10 cellular contexts compared by ENCODE assay signal in the genomic region with DNA sequence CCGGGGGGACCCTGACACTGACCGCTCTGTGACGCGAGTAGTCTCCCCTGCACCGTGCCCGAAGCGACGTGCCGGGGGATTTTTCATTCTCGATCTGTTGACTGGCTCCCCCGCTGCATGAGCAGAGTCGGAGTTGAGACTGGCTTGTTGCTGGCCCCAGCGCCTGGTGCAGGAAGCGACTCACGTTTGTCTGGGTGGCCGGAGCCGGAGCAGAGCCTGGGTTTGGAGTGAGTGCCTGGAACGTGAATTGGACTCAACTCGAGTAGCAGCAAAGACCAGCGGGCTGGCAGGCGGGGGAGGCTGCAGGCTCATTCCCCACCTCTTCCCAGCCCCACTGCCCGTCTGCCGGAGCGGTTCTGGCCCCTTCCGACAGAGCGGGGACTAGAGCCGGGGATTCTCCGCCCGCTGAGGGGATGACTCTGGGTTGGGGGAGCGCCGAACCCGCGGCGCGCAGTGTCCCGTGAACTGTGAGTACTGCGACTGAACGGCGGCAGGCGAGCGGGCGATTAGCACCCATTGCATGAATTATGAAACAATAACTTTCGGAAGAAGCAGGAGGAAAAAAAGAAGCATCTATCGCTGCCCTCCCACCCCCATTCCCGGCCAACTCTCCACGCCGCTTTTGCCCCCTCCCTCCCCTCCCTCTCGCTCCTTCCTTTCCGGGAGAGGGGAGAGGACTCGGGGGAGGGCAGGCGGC. TPM values are rescaled to one million over a fixed set of nuclear protein-coding genes. Genes with fewer than 3 reads are reported as not detected.
DNase-seq lines count a peak whose midpoint lies in the region; FAIRE-seq and TF ChIP-seq lines count a peak whose summit lies in the region.
"Had no signal": no experiment of that assay in that cellular context is flagged by ENCODE, and none has a peak within 500 bp of the region (broad histone marks: within the 10 kb centered on the region; RNA-seq: fewer than 3 reads in every experiment).

No MANE protein-coding gene starts in this region.

- no peak for TF ChIP-seq CTCF in epithelial cell of proximal tubule (conservative IDR thresholded peaks at IDR 0.05; ENCODE audit: low read depth, low read length)

- H3K4me3 ChIP-seq in SJSA1 (peak overlapping the region; percentile 10; the same call in 1 of the 2 replicates), epithelial cell of proximal tubule (ENCODE audit: low read depth, low read length) (peak overlapping the region; percentile 47), mucosa of rectum (ENCODE audit: low read length in 2 of 2) (peak overlapping the region; percentile 68 to 69)

- H3K36me3 ChIP-seq in SJSA1 (no peaks in the 10 kb centered on the region), mucosa of rectum (ENCODE audit: control insufficient read depth in 2 of 2, insufficient read depth in 2 of 2, low read length in 2 of 2) (no peaks in the 10 kb centered on the region)

- peak; percentile 39 for DNase-seq in DMS 273 (lab: John Stamatoyannopoulos, UW; ENCODE audit: unreplicated experiment)
- no peak for DNase-seq in DMS 273 treated with DMSO at 0.1 percent for 48 hours (lab: John Stamatoyannopoulos, UW)
- DNase-seq in SJSA1 (ENCODE audit: low read depth in 1 of 2, low spot score in 2 of 2), result no peak
- no peak for DNase-seq in epithelial cell of proximal tubule (ENCODE audit: low read depth)
- DNase-seq in urothelium cell line (ENCODE audit: low spot score), result peak; percentile 57
- DNase-seq in NCI-H187 treated with DMSO at 0.1 percent for 48 hours (lab: John Stamatoyannopoulos, UW), result no peak
- DNase-seq in NCI-H1930 (lab: John Stamatoyannopoulos, UW), result no peak

- H3K9me3 ChIP-seq in SJSA1 (replicated peaks), result no peaks in the 10 kb centered on the region
- no peaks in the 10 kb centered on the region for H3K9me3 ChIP-seq in mucosa of rectum (ENCODE audit: control insufficient read depth in 2 of 2, low read length in 2 of 2)

- no peak overlapping the region for H3K27ac ChIP-seq in SJSA1
- H3K27ac ChIP-seq in mucosa of rectum (ENCODE audit: low read depth in 2 of 2, low read length in 2 of 2), result peak overlapping the region in 1 of 2 donors; percentile 24

- H3K9ac ChIP-seq in mucosa of rectum (ENCODE audit: low read depth in 1 of 2, low read length in 2 of 2), result peak overlapping the region in 1 of 2 donors; percentile 60

- H3K27me3 ChIP-seq in SJSA1 (replicated peaks) (peaks cover 22% of the 10 kb centered on the region), mucosa of rectum (ENCODE audit: control insufficient read depth in 2 of 2, insufficient read depth in 2 of 2, low read length in 2 of 2) (peaks cover 33 to 48% of the 10 kb centered on the region in 2 donors)

- FAIRE-seq in urothelium cell line (lab: Jason Lieb, UNC), result peak; percentile 67
- FAIRE-seq: A204.1 had no signal

- H3K4me1 ChIP-seq in SJSA1 (replicated peaks) (no peaks in the 10 kb centered on the region), mucosa of rectum (ENCODE audit: control insufficient read depth in 2 of 2, insufficient read depth in 2 of 2, low read length in 2 of 2) (peaks cover 22 to 37% of the 10 kb centered on the region in 2 donors)

RNA-seq across cellular contexts. Expression of a gene that starts 0.6 kb away (rescaled TPM):
- 1.2 and 2.1 TPM in 2 replicates for total RNA-seq in SJSA1 (2014; rRNA removed; shearing (Covaris generic))
- 1.9 and 3.0 TPM in 2 replicates for total RNA-seq in epithelial cell of proximal tubule
- total RNA-seq: T-helper 1 cell treated with Interleukin-12 subunit alpha and Interleukin-12 subunit beta and Interleukin-4 antibody, amounts not matched to agents 30 ng/mL and 1 ng/mL, for 36 hours had no signal

Comparison
In these comparisons a context has a peak if more than half of its experiments do, and no peak if none do; other contexts are left out.
1. DNase-seq: peak in DMS 273 (single experiment) and urothelium cell line (single experiment); none in DMS 273 treated with DMSO at 0.1 percent for 48 hours (single experiment), SJSA1 (0 of 2), epithelial cell of proximal tubule (single experiment), NCI-H187 treated with DMSO at 0.1 percent for 48 hours (single experiment) and NCI-H1930 (0 of 2).
2. H3K4me3 ChIP-seq: peak in every context shown above with its lines; median percentile 68 in mucosa of rectum; 47 in epithelial cell of proximal tubule; 10 in SJSA1.